36 cellular contexts compared by ENCODE assay signal in the genomic region with DNA sequence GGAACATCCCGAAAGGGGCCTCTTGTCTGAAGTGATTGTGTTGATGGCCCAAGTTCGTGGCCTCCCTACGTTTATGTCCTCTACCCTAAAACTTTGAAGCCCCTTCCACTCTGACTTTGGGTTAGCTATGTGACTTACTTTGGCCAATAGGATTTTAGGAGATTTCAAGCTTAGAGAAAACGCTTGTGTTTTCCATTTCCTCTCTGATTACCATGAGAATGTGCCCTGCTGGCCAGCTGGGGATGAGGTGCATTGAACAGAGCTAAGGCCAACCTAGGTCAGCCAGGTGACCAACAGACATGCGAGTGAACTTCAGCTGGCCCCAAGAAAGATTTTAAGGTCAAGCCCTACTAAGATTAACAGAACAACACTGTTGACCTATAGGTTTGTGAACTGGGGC.
"Had no signal": no experiment of that assay in that cellular context is flagged by ENCODE, and none has a peak within 500 bp of the region (broad histone marks: within the 10 kb centered on the region; RNA-seq: fewer than 3 reads in every experiment).

No MANE protein-coding gene starts in this region.

- H3K9me3 ChIP-seq: MG63 had no signal

- H3K27ac ChIP-seq: PC-9, RWPE1, VCaP had no signal

- H3K4me3 ChIP-seq: MG63, PC-9 had no signal

- H3K27ac Mint-ChIP-seq: activated CD4-positive, alpha-beta memory T cell treated with anti-CD3 and anti-CD28 coated beads, Interleukin-2, amount 10 ng/mL, durations not matched to agents 7 days and 5 days; activated CD8-positive, alpha-beta memory T cell treated with anti-CD3 and anti-CD28 coated beads, Interleukin-2, amount 10 ng/mL, durations not matched to agents 7 days and 5 days; activated naive CD4-positive, alpha-beta T cell treated with anti-CD3 and anti-CD28 coated beads, Interleukin-2, amount 10 ng/mL, durations not matched to agents 7 days and 5 days; activated naive CD8-positive, alpha-beta T cell; activated naive CD8-positive, alpha-beta T cell treated with anti-CD3 and anti-CD28 coated beads, Interleukin-2, amount 50 U/mL, for 24 hours; brain; T-cell; T-helper 17 cell had no signal

- FAIRE-seq: bronchial epithelial cell, RCC 7860 had no signal

- H3K27me3 ChIP-seq: MG63 had no signal

- H3K4me3 Mint-ChIP-seq: activated CD4-positive, alpha-beta memory T cell treated with anti-CD3 and anti-CD28 coated beads, Interleukin-2, amount 10 ng/mL, durations not matched to agents 7 days and 5 days; activated CD8-positive, alpha-beta memory T cell treated with anti-CD3 and anti-CD28 coated beads, Interleukin-2, amount 10 ng/mL, durations not matched to agents 7 days and 5 days; activated naive CD4-positive, alpha-beta T cell treated with anti-CD3 and anti-CD28 coated beads, Interleukin-2, amount 10 ng/mL, durations not matched to agents 7 days and 5 days; activated naive CD8-positive, alpha-beta T cell; activated naive CD8-positive, alpha-beta T cell treated with anti-CD3 and anti-CD28 coated beads, Interleukin-2, amount 50 U/mL, for 24 hours; brain; T-cell; T-helper 17 cell had no signal

- H3K27me3 Mint-ChIP-seq: activated CD4-positive, alpha-beta memory T cell treated with anti-CD3 and anti-CD28 coated beads, Interleukin-2, amount 10 ng/mL, durations not matched to agents 7 days and 5 days; activated CD8-positive, alpha-beta memory T cell treated with anti-CD3 and anti-CD28 coated beads, Interleukin-2, amount 10 ng/mL, durations not matched to agents 7 days and 5 days; activated naive CD4-positive, alpha-beta T cell treated with anti-CD3 and anti-CD28 coated beads, Interleukin-2, amount 10 ng/mL, durations not matched to agents 7 days and 5 days; activated naive CD8-positive, alpha-beta T cell; activated naive CD8-positive, alpha-beta T cell treated with anti-CD3 and anti-CD28 coated beads, Interleukin-2, amount 50 U/mL, for 24 hours; brain; T-cell; T-helper 17 cell had no signal

- H3K4me1 Mint-ChIP-seq: activated naive CD4-positive, alpha-beta T cell treated with anti-CD3 and anti-CD28 coated beads, Interleukin-2, amount 10 ng/mL, durations not matched to agents 7 days and 5 days; activated naive CD8-positive, alpha-beta T cell treated with anti-CD3 and anti-CD28 coated beads, Interleukin-2, amount 50 U/mL, for 24 hours; brain; T-cell had no signal

- ATAC-seq: activated CD8-positive, alpha-beta memory T cell treated with anti-CD3 and anti-CD28 coated beads, Interleukin-2, amount 10 ng/mL, durations not matched to agents 7 days and 5 days; activated naive CD8-positive, alpha-beta T cell treated with anti-CD3 and anti-CD28 coated beads, Interleukin-2, amount 50 U/mL, for 24 hours; Right ventricle myocardium inferior; SK-N-SH treated with all-trans-retinoic acid at 6 μM for 48 hours; T-cell; T-helper 17 cell had no signal

- DNase-seq: activated CD4-positive, alpha-beta memory T cell treated with anti-CD3 and anti-CD28 coated beads, Interleukin-2, amount 10 ng/mL, durations not matched to agents 7 days and 5 days; activated CD4-positive, alpha-beta T cell treated with anti-CD3 and anti-CD28 coated beads for 1 hour; activated CD4-positive, alpha-beta T cell treated with anti-CD3 and anti-CD28 coated beads for 48 hours; activated CD4-positive, CD25-positive, alpha-beta regulatory T cell; activated CD8-positive, alpha-beta memory T cell treated with anti-CD3 and anti-CD28 coated beads for 24 hours; activated CD8-positive, alpha-beta memory T cell treated with anti-CD3 and anti-CD28 coated beads, Interleukin-2, amount 10 ng/mL, durations not matched to agents 7 days and 5 days; activated CD8-positive, alpha-beta memory T cell treated with anti-CD3 and anti-CD28 coated beads, Interleukin-2, amount 50 U/mL, for 48 hours; activated effector memory CD4-positive, alpha-beta T cell treated with Interleukin-2 at 50 U/mL for 16 hours; activated naive CD4-positive, alpha-beta T cell treated with anti-CD3 and anti-CD28 coated beads, Interleukin-2, amount 10 ng/mL, durations not matched to agents 7 days and 5 days; activated naive CD8-positive, alpha-beta T cell treated with anti-CD3 and anti-CD28 coated beads, Interleukin-2, amount 50 U/mL, for 24 hours; activated T-cell treated with anti-CD3 and anti-CD28 coated beads, Interleukin-2, amount 50 U/mL, for 48 hours; anterior cingulate cortex; caudate nucleus; Kasumi-1; MG63; NCI-H1048; NCI-H1105 treated with DMSO at 0.1 percent for 48 hours; NCI-H1436; NCI-H1694; NCI-H1930; NCI-H510A; NCI-H526; NCI-H748 treated with DMSO at 0.1 percent for 48 hours; NK-92 treated with Interleukin-12 subunit alpha and Interleukin-12 subunit beta, amount 100 ng/mL, for 24 hours; PC-9; SIG-M5; T-cell; T-helper 17 cell had no signal

- H3K36me3 Mint-ChIP-seq: activated CD8-positive, alpha-beta memory T cell treated with anti-CD3 and anti-CD28 coated beads, Interleukin-2, amount 10 ng/mL, durations not matched to agents 7 days and 5 days; activated naive CD4-positive, alpha-beta T cell treated with anti-CD3 and anti-CD28 coated beads, Interleukin-2, amount 10 ng/mL, durations not matched to agents 7 days and 5 days; activated naive CD8-positive, alpha-beta T cell; brain; T-cell had no signal

- H3K36me3 ChIP-seq: MG63 had no signal

- H3K9me3 Mint-ChIP-seq: activated CD4-positive, alpha-beta memory T cell treated with anti-CD3 and anti-CD28 coated beads, Interleukin-2, amount 10 ng/mL, durations not matched to agents 7 days and 5 days; activated naive CD4-positive, alpha-beta T cell treated with anti-CD3 and anti-CD28 coated beads, Interleukin-2, amount 10 ng/mL, durations not matched to agents 7 days and 5 days; activated naive CD8-positive, alpha-beta T cell treated with anti-CD3 and anti-CD28 coated beads, Interleukin-2, amount 50 U/mL, for 24 hours; brain; T-cell had no signal
